16 cellular contexts compared by ENCODE assay signal in the genomic region with DNA sequence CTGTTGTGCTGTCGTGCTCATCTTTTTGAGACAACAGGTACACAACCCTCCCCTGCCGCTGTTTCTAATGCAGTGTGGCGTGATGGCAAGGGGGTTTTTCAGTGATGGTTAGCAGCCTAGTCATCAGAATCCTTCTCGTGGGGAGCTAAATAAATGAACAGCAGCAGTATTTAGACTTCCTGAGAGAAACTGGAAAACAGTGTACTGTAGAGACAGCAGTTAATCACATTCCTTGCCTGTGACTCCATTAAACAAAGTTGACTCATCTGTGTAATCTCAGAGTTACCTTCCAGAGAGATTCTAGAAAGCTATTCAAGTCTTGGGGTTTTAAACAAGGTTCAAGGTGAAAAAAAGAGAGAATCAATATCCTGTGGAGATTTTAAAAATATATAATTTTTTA.
A peak's percentile ranks its signal among the peaks of the same experiment; 100 is the strongest.
DNase-seq lines count a peak whose midpoint lies in the region; ATAC-seq and TF ChIP-seq lines count a peak whose summit lies in the region.
"Had no signal": no experiment of that assay in that cellular context is flagged by ENCODE, and none has a peak within 500 bp of the region (broad histone marks: within the 10 kb centered on the region; RNA-seq: fewer than 3 reads in every experiment).

No MANE protein-coding gene starts in this region.

- no peaks in the 10 kb centered on the region for H3F3A ChIP-seq in GM23248 (ENCODE audit: insufficient read depth)

- in situ Hi-C loops in GM23248 (cut with MboI), result no loop called here
- in situ Hi-C loops in Panc1 (cut with HindIII; ENCODE audit: low pct_unique_long_range_greater_than_20kb, low sequenced_read_pairs), result no loop called here

- POLR2A ChIA-PET in Panc1 (lab: Charles Lee), result no interaction called here
- POLR2A ChIA-PET in activated CD8-positive, alpha-beta T cell treated with anti-CD3 and anti-CD28 coated beads for 36 hours (lab: Charles Lee), result no interaction called here

- peak; percentile 86 for ATAC-seq in Panc1
- ATAC-seq in activated CD8-positive, alpha-beta T cell treated with anti-CD3 and anti-CD28 coated beads for 36 hours, result no peak
- ATAC-seq: activated CD8-positive, alpha-beta memory T cell treated with anti-CD3 and anti-CD28 coated beads, Interleukin-2, amount 10 ng/mL, durations not matched to agents 7 days and 5 days; body of pancreas; esophagus mucosa; T-helper 17 cell had no signal

- CTCF ChIA-PET in Panc1 (lab: Charles Lee), result no interaction called here
- CTCF ChIA-PET in activated CD8-positive, alpha-beta T cell treated with anti-CD3 and anti-CD28 coated beads for 36 hours (lab: Charles Lee), result no interaction called here

- WGBS in GM23248 (ENCODE audit: low coverage in 1 of 2, low lambda C conversion rate in 2 of 2, missing lambda C conversion rate in 2 of 2), 2 experiments, result 19 to 22% methylated on average over 4 of the region's 4 CpGs

- H3K9me3 Mint-ChIP-seq in activated CD8-positive, alpha-beta T cell treated with anti-CD3 and anti-CD28 coated beads for 36 hours, result peaks cover 4% of the 10 kb centered on the region

- no peak overlapping the region for H2AFZ ChIP-seq in GM23248
- no peak overlapping the region for H2AFZ ChIP-seq in Karpas-422 (ENCODE audit: low read length)

- H3K27me3 ChIP-seq in GM23248 (replicated peaks; ENCODE audit: insufficient read depth) (no peaks in the 10 kb centered on the region), Panc1 (ENCODE audit: control insufficient read depth, insufficient read depth, low read length) (no peaks in the 10 kb centered on the region), Karpas-422 (ENCODE audit: low read length) (no peaks in the 10 kb centered on the region)
- H3K27me3 ChIP-seq: body of pancreas had no signal

- no peaks in the 10 kb centered on the region for H4K20me1 ChIP-seq in GM23248 (ENCODE audit: insufficient read depth)
- H4K20me1 ChIP-seq in Karpas-422 (ENCODE audit: insufficient read depth, low read depth, low read length), result no peaks in the 10 kb centered on the region

- no peak overlapping the region for H3K4me3 ChIP-seq in GM23248
- no peak overlapping the region for H3K4me3 ChIP-seq in Panc1 (ENCODE audit: low read depth in 2 of 2, low read length in 2 of 2)
- H3K4me3 ChIP-seq in fibroblast of mammary gland (ENCODE audit: control insufficient read depth, low read depth, low read length), result no peak overlapping the region
- H3K4me3 ChIP-seq in Karpas-422 (ENCODE audit: low read length), result no peak overlapping the region
- H3K4me3 ChIP-seq: body of pancreas, left ventricle myocardium inferior had no signal

- H3K36me3 Mint-ChIP-seq in activated CD8-positive, alpha-beta T cell treated with anti-CD3 and anti-CD28 coated beads for 36 hours (ENCODE audit: low read depth), result no peaks in the 10 kb centered on the region
- H3K36me3 Mint-ChIP-seq: activated CD8-positive, alpha-beta memory T cell treated with anti-CD3 and anti-CD28 coated beads, Interleukin-2, amount 10 ng/mL, durations not matched to agents 7 days and 5 days had no signal

- H3K4me1 ChIP-seq in GM23248 (ENCODE audit: insufficient read depth) (no peaks in the 10 kb centered on the region), Panc1 (ENCODE audit: control insufficient read depth, insufficient read depth, low read length) (no peaks in the 10 kb centered on the region), Karpas-422 (ENCODE audit: low read length) (no peaks in the 10 kb centered on the region)
- H3K4me1 ChIP-seq: body of pancreas, left ventricle myocardium inferior had no signal

- H3K27me3 Mint-ChIP-seq in activated CD8-positive, alpha-beta T cell treated with anti-CD3 and anti-CD28 coated beads for 36 hours, result no peaks in the 10 kb centered on the region
- H3K27me3 Mint-ChIP-seq: activated CD8-positive, alpha-beta memory T cell treated with anti-CD3 and anti-CD28 coated beads, Interleukin-2, amount 10 ng/mL, durations not matched to agents 7 days and 5 days; T-helper 17 cell had no signal

- BruUV-seq in Panc1 (replicated peaks; lab: Mats Ljungman, UMichigan), result no TSS peak

- no peak overlapping the region for H3K27ac Mint-ChIP-seq in activated CD8-positive, alpha-beta T cell treated with anti-CD3 and anti-CD28 coated beads for 36 hours
- H3K27ac Mint-ChIP-seq: activated CD8-positive, alpha-beta memory T cell treated with anti-CD3 and anti-CD28 coated beads, Interleukin-2, amount 10 ng/mL, durations not matched to agents 7 days and 5 days; T-helper 17 cell had no signal

- no peaks in the 10 kb centered on the region for H3K9me3 ChIP-seq in GM23248 (ENCODE audit: low read depth)
- no peaks in the 10 kb centered on the region for H3K9me3 ChIP-seq in Panc1 (ENCODE audit: control insufficient read depth, insufficient read depth, low read depth, low read length)
- peaks cover 27% of the 10 kb centered on the region for H3K9me3 ChIP-seq in Karpas-422 (ENCODE audit: low read length)
- H3K9me3 ChIP-seq: body of pancreas, left ventricle myocardium inferior had no signal

- H3K4me3 Mint-ChIP-seq in activated CD8-positive, alpha-beta T cell treated with anti-CD3 and anti-CD28 coated beads for 36 hours, result no peak overlapping the region
- H3K4me3 Mint-ChIP-seq: activated CD8-positive, alpha-beta memory T cell treated with anti-CD3 and anti-CD28 coated beads, Interleukin-2, amount 10 ng/mL, durations not matched to agents 7 days and 5 days; T-helper 17 cell had no signal

- intact Hi-C loops in Panc1 (cut with micrococcal nuclease; ENCODE audit: unreplicated experiment), result no loop called here
- intact Hi-C loops in activated CD8-positive, alpha-beta T cell treated with anti-CD3 and anti-CD28 coated beads for 36 hours (cut with micrococcal nuclease), result no loop called here

- no peaks in the 10 kb centered on the region for H3K4me1 Mint-ChIP-seq in activated CD8-positive, alpha-beta T cell treated with anti-CD3 and anti-CD28 coated beads for 36 hours (ENCODE audit: low read depth)
- H3K4me1 Mint-ChIP-seq: activated CD8-positive, alpha-beta memory T cell treated with anti-CD3 and anti-CD28 coated beads, Interleukin-2, amount 10 ng/mL, durations not matched to agents 7 days and 5 days; T-helper 17 cell had no signal

- DNase-seq in GM23248 (peak; percentile 24), Panc1 (ENCODE audit: low read depth, low spot score) (peak; percentile 10), fibroblast of mammary gland (ENCODE audit: low read depth) (peak; percentile 24), non-pigmented ciliary epithelial cell (ENCODE audit: low read depth) (peak; percentile 48), Karpas-422 (no peak), HT-29 (ENCODE audit: low spot score) (no peak), foreskin melanocyte (no peak)
- no peak for DNase-seq in activated CD8-positive, alpha-beta T cell treated with anti-CD3 and anti-CD28 coated beads for 36 hours
- DNase-seq: activated CD8-positive, alpha-beta memory T cell treated with anti-CD3 and anti-CD28 coated beads, Interleukin-2, amount 10 ng/mL, durations not matched to agents 7 days and 5 days; activated gamma-delta T cell; body of pancreas; left ventricle myocardium inferior; NCI-H748 treated with DMSO at 0.1 percent for 48 hours; RPMI8226; T-helper 17 cell had no signal

- no peaks in the 10 kb centered on the region for H3K79me2 ChIP-seq in GM23248 (ENCODE audit: insufficient read depth)
- no peaks in the 10 kb centered on the region for H3K79me2 ChIP-seq in Karpas-422 (ENCODE audit: low read length)

- H3K27ac ChIP-seq in GM23248 (no peak overlapping the region), Panc1 (ENCODE audit: low read length) (no peak overlapping the region), Karpas-422 (ENCODE audit: low read length) (no peak overlapping the region)
- H3K27ac ChIP-seq: body of pancreas, left ventricle myocardium inferior had no signal

- TF ChIP-seq CTCF in Panc1 (IDR thresholded peaks at IDR 0.05), result no peak
- TF ChIP-seq CTCF in fibroblast of mammary gland (conservative IDR thresholded peaks at IDR 0.05; ENCODE audit: control insufficient read depth, insufficient read depth, low read depth, low read length), result no peak
- TF ChIP-seq CTCF in activated CD8-positive, alpha-beta T cell treated with anti-CD3 and anti-CD28 coated beads for 36 hours (IDR thresholded peaks at IDR 0.05), result no peak

- H3K9ac ChIP-seq in GM23248 (no peak overlapping the region), Karpas-422 (ENCODE audit: low read length) (no peak overlapping the region)

- H3K4me2 ChIP-seq in GM23248 (ENCODE audit: unreplicated experiment), result no peak overlapping the region
- H3K4me2 ChIP-seq in Karpas-422 (ENCODE audit: low read depth, low read length, poor library complexity, severe bottlenecking), result no peak overlapping the region

- H3K36me3 ChIP-seq in GM23248 (ENCODE audit: low read depth) (no peaks in the 10 kb centered on the region), Panc1 (ENCODE audit: control insufficient read depth, insufficient read depth, low read length) (no peaks in the 10 kb centered on the region), Karpas-422 (ENCODE audit: insufficient read depth, low read length) (no peaks in the 10 kb centered on the region)
- H3K36me3 ChIP-seq: left ventricle myocardium inferior had no signal

- H3K9me2 ChIP-seq in GM23248 (ENCODE audit: insufficient read depth) (no peaks in the 10 kb centered on the region), Karpas-422 (replicated peaks; ENCODE audit: insufficient read depth, low read length) (no peaks in the 10 kb centered on the region)

Comparison
In these comparisons a context has a peak if more than half of its experiments do, and no peak if none do; other contexts are left out.
1. DNase-seq: peak in GM23248 (single experiment), Panc1 (single experiment), fibroblast of mammary gland (single experiment) and non-pigmented ciliary epithelial cell (single experiment); none in activated CD8-positive, alpha-beta T cell treated with anti-CD3 and anti-CD28 coated beads for 36 hours (single experiment), Karpas-422 (single experiment), HT-29 (single experiment) and foreskin melanocyte (single experiment).